Comparison of ENCODE assay signal across 1 cellular context in genomic region chr2:42828487-42829416, GRCh38.
A peak's percentile ranks its signal among the peaks of the same experiment; 100 is the strongest.
TF ChIP-seq lines count a peak whose summit lies in the region.

No MANE protein-coding gene starts in this region.

TF ChIP-seq in HepG2, 621 proteins besides CTCF, POLR2A, EP300 and RAD21 (continued from another document and continues in another):
- TF ChIP-seq USF2 (IDR thresholded peaks at IDR 0.05; ENCODE audit: low read depth, low read length): no peak
- TF ChIP-seq USF2 (CRISPR knock-in tag; IDR thresholded peaks at IDR 0.05; ENCODE audit: borderline replicate concordance): no peak
- TF ChIP-seq KLF9 (CRISPR knock-in tag; IDR thresholded peaks at IDR 0.05; ENCODE audit: low read depth): no peak
- no peak; a peak in 1 of 4 replicates for TF ChIP-seq KLF16 (CRISPR knock-in tag; IDR thresholded peaks at IDR 0.05)
- 0 out of 3 replicates have a peak, but pooled peaks have one; percentile 32 for TF ChIP-seq MXI1 (IDR thresholded peaks at IDR 0.05; ENCODE audit: borderline replicate concordance, low read depth, low read length)
- TF ChIP-seq NFAT5 (CRISPR knock-in tag; IDR thresholded peaks at IDR 0.05): no peak
- TF ChIP-seq CREM (IDR thresholded peaks at IDR 0.05): no peak
- no peak for TF ChIP-seq CREM (CRISPR knock-in tag; IDR thresholded peaks at IDR 0.05)
- no peak for TF ChIP-seq ZNF33B (CRISPR knock-in tag; IDR thresholded peaks at IDR 0.05)
- TF ChIP-seq NR0B2 (CRISPR knock-in tag; IDR thresholded peaks at IDR 0.05): 0 out of 2 replicates have a peak, but pooled peaks have one; percentile 65
- no peak for TF ChIP-seq WIZ (CRISPR knock-in tag; IDR thresholded peaks at IDR 0.05)
- no peak for TF ChIP-seq JUND (CRISPR knock-in tag; IDR thresholded peaks at IDR 0.05)
- TF ChIP-seq ZEB1 (IDR thresholded peaks at IDR 0.05; ENCODE audit: insufficient replicate concordance, low read depth): no peak
- no peak for TF ChIP-seq ZFP90 (CRISPR knock-in tag; IDR thresholded peaks at IDR 0.05; ENCODE audit: borderline replicate concordance)
- no peak for TF ChIP-seq ZNF674 (CRISPR knock-in tag; IDR thresholded peaks at IDR 0.05; ENCODE audit: low read depth)
- TF ChIP-seq AGO2 (optimal IDR thresholded peaks at IDR 0.05; ENCODE audit: low read depth, low read length): no peak
- no peak for TF ChIP-seq HOXA7 (CRISPR knock-in tag; IDR thresholded peaks at IDR 0.05)
- TF ChIP-seq, protein P1, sequence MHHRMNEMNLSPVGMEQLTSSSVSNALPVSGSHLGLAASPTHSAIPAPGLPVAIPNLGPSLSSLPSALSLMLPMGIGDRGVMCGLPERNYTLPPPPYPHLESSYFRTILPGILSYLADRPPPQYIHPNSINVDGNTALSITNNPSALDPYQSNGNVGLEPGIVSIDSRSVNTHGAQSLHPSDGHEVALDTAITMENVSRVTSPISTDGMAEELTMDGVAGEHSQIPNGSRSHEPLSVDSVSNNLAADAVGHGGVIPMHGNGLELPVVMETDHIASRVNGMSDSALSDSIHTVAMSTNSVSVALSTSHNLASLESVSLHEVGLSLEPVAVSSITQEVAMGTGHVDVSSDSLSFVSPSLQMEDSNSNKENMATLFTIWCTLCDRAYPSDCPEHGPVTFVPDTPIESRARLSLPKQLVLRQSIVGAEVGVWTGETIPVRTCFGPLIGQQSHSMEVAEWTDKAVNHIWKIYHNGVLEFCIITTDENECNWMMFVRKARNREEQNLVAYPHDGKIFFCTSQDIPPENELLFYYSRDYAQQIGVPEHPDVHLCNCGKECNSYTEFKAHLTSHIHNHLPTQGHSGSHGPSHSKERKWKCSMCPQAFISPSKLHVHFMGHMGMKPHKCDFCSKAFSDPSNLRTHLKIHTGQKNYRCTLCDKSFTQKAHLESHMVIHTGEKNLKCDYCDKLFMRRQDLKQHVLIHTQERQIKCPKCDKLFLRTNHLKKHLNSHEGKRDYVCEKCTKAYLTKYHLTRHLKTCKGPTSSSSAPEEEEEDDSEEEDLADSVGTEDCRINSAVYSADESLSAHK (CRISPR knock-in tag; IDR thresholded peaks at IDR 0.05; ENCODE audit: borderline replicate concordance): no peak
- no peak for TF ChIP-seq ZMYM2 (CRISPR knock-in tag; IDR thresholded peaks at IDR 0.05)
- TF ChIP-seq ZNF777 (CRISPR knock-in tag; IDR thresholded peaks at IDR 0.05): no peak
- TF ChIP-seq ZHX2 (IDR thresholded peaks at IDR 0.05; ENCODE audit: low read depth): no peak
- no peak for TF ChIP-seq ZHX2 (CRISPR knock-in tag; IDR thresholded peaks at IDR 0.05; ENCODE audit: borderline replicate concordance)
- no peak for TF ChIP-seq ZNF263 (CRISPR knock-in tag; IDR thresholded peaks at IDR 0.05)
- TF ChIP-seq SUZ12 (IDR thresholded peaks at IDR 0.05; ENCODE audit: low read depth, low read length): no peak
- TF ChIP-seq ZNF510 (CRISPR knock-in tag; IDR thresholded peaks at IDR 0.05; ENCODE audit: low read depth): no peak
- TF ChIP-seq IKZF1 (IDR thresholded peaks at IDR 0.05): no peak
- no peak for TF ChIP-seq MEIS1 (CRISPR knock-in tag; IDR thresholded peaks at IDR 0.05; ENCODE audit: borderline replicate concordance)
- TF ChIP-seq HNRNPH1 (optimal IDR thresholded peaks at IDR 0.05; ENCODE audit: low read depth, low read length): no peak
- TF ChIP-seq NCOA1 (CRISPR knock-in tag; IDR thresholded peaks at IDR 0.05): 0 out of 2 replicates have a peak, but pooled peaks have one; percentile 17
- peak; percentile 40; the same call in 1 of the 2 replicates for TF ChIP-seq FOXA3 (CRISPR knock-in tag; IDR thresholded peaks at IDR 0.05)
- TF ChIP-seq NFE2L1 (CRISPR knock-in tag; IDR thresholded peaks at IDR 0.05; ENCODE audit: borderline replicate concordance): no peak
- no peak for TF ChIP-seq PHF5A (CRISPR knock-in tag; IDR thresholded peaks at IDR 0.05; ENCODE audit: low read depth, unreplicated experiment)
- 0 out of 2 replicates have a peak, but pooled peaks have one; percentile 28 for TF ChIP-seq BORCS8-MEF2B (CRISPR knock-in tag; IDR thresholded peaks at IDR 0.05)
- TF ChIP-seq THAP11 (CRISPR knock-in tag; IDR thresholded peaks at IDR 0.05): peak; percentile 56; the same call in 1 of the 2 replicates
- TF ChIP-seq ZNF724P (CRISPR knock-in tag; IDR thresholded peaks at IDR 0.05; ENCODE audit: borderline replicate concordance): no peak; the same call in 1 of the 2 replicates
- TF ChIP-seq TFE3 (CRISPR knock-in tag; IDR thresholded peaks at IDR 0.05): no peak
- TF ChIP-seq ZNF773 (CRISPR knock-in tag; IDR thresholded peaks at IDR 0.05; ENCODE audit: borderline replicate concordance): no peak
- no peak for TF ChIP-seq STAT5B (CRISPR knock-in tag; IDR thresholded peaks at IDR 0.05)
- no peak for TF ChIP-seq ZNF660 (CRISPR knock-in tag; IDR thresholded peaks at IDR 0.05; ENCODE audit: borderline replicate concordance, low read depth)
- TF ChIP-seq ZNF891 (CRISPR knock-in tag; IDR thresholded peaks at IDR 0.05): 0 out of 2 replicates have a peak, but pooled peaks have one; percentile 32
- no peak for TF ChIP-seq TBP (CRISPR knock-in tag; IDR thresholded peaks at IDR 0.05)
- TF ChIP-seq CSRNP2 (CRISPR knock-in tag; conservative IDR thresholded peaks at IDR 0.05; ENCODE audit: low read depth): no peak
- no peak for TF ChIP-seq ZNF367 (CRISPR knock-in tag; IDR thresholded peaks at IDR 0.05; ENCODE audit: borderline replicate concordance)
- peak; percentile 45; the same call in 1 of the 2 replicates for TF ChIP-seq ZMYM4 (CRISPR knock-in tag; IDR thresholded peaks at IDR 0.05)
- no peak for TF ChIP-seq MEIS2 (CRISPR knock-in tag; IDR thresholded peaks at IDR 0.05)
- no peak for TF ChIP-seq MTA3 (CRISPR knock-in tag; IDR thresholded peaks at IDR 0.05)
- TF ChIP-seq SYNCRIP (IDR thresholded peaks at IDR 0.05; ENCODE audit: insufficient read depth, low read depth, low read length): no peak
- TF ChIP-seq GATAD1 (CRISPR knock-in tag; IDR thresholded peaks at IDR 0.05): 0 out of 2 replicates have a peak, but pooled peaks have one; percentile 18
